ENCODE assay signal across 35 cellular contexts in genomic region chr9:137018761-137019559, GRCh38. TPM values are rescaled to one million over a fixed set of nuclear protein-coding genes. Genes with fewer than 3 reads are reported as not detected.
"Had no signal": no experiment of that assay in that cellular context is flagged by ENCODE, and none has a peak within 500 bp of the region (broad histone marks: within the 10 kb centered on the region; RNA-seq: fewer than 3 reads in every experiment).

No MANE protein-coding gene starts in this region.

- H3K79me2 ChIP-seq: hepatocyte had no signal

- H3K27me3 ChIP-seq: brain microvascular endothelial cell, dorsolateral prefrontal cortex, esophagus muscularis mucosa, gastroesophageal sphincter, heart right ventricle, hepatocyte had no signal

- H3K4me3 ChIP-seq: coronary artery, dorsolateral prefrontal cortex, esophagus muscularis mucosa, gastroesophageal sphincter, heart right ventricle, hepatocyte had no signal

- FAIRE-seq: astrocyte, bronchial epithelial cell had no signal

- H3K27ac Mint-ChIP-seq: activated CD4-positive, alpha-beta memory T cell treated with anti-CD3 and anti-CD28 coated beads for 36 hours; activated CD4-positive, alpha-beta T cell treated with anti-CD3 and anti-CD28 coated beads for 36 hours; activated CD4-positive, alpha-beta T cell treated with anti-CD3 and anti-CD28 coated beads, Interleukin-2, amount 10 ng/mL, durations not matched to agents 24 days and 14 days; activated naive CD8-positive, alpha-beta T cell; activated T-cell treated with anti-CD3 and anti-CD28 coated beads, Interleukin-2, amount 50 U/mL, for 24 hours; activated T-cell treated with anti-CD3 and anti-CD28 coated beads, Interleukin-2, amount 50 U/mL, for 72 hours; activated T-helper 17 cell treated with anti-CD3 and anti-CD28 coated beads, Interleukin-2, amount 50 U/mL, for 72 hours; dendritic cell treated with granulocyte-macrophage colony-stimulating factor and Interleukin-4, amounts not matched to agents 40 ng/mL and 50 ng/mL, for 4 days; endodermal cell had no signal

- H3K4me3 Mint-ChIP-seq: activated CD4-positive, alpha-beta memory T cell treated with anti-CD3 and anti-CD28 coated beads for 36 hours; activated CD4-positive, alpha-beta T cell treated with anti-CD3 and anti-CD28 coated beads for 36 hours; activated CD4-positive, alpha-beta T cell treated with anti-CD3 and anti-CD28 coated beads, Interleukin-2, amount 10 ng/mL, durations not matched to agents 24 days and 14 days; activated naive CD8-positive, alpha-beta T cell; activated T-cell treated with anti-CD3 and anti-CD28 coated beads, Interleukin-2, amount 50 U/mL, for 24 hours; activated T-cell treated with anti-CD3 and anti-CD28 coated beads, Interleukin-2, amount 50 U/mL, for 72 hours; activated T-helper 17 cell treated with anti-CD3 and anti-CD28 coated beads, Interleukin-2, amount 50 U/mL, for 72 hours; central memory CD8-positive, alpha-beta T cell; dendritic cell treated with granulocyte-macrophage colony-stimulating factor and Interleukin-4, amounts not matched to agents 40 ng/mL and 50 ng/mL, for 4 days; endodermal cell had no signal

- H3K9me3 ChIP-seq: esophagus muscularis mucosa, gastroesophageal sphincter, heart right ventricle had no signal

- H3K9me3 Mint-ChIP-seq: activated CD4-positive, alpha-beta memory T cell treated with anti-CD3 and anti-CD28 coated beads for 36 hours; activated CD4-positive, alpha-beta T cell treated with anti-CD3 and anti-CD28 coated beads, Interleukin-2, amount 10 ng/mL, durations not matched to agents 24 days and 14 days; activated T-cell treated with anti-CD3 and anti-CD28 coated beads, Interleukin-2, amount 50 U/mL, for 24 hours; activated T-cell treated with anti-CD3 and anti-CD28 coated beads, Interleukin-2, amount 50 U/mL, for 72 hours; activated T-helper 17 cell treated with anti-CD3 and anti-CD28 coated beads, Interleukin-2, amount 50 U/mL, for 72 hours; central memory CD8-positive, alpha-beta T cell; dendritic cell treated with granulocyte-macrophage colony-stimulating factor and Interleukin-4, amounts not matched to agents 40 ng/mL and 50 ng/mL, for 4 days had no signal

- H3K27ac ChIP-seq: brain microvascular endothelial cell, coronary artery, esophagus muscularis mucosa, gastroesophageal sphincter, heart right ventricle, hepatocyte had no signal

- H3K27me3 Mint-ChIP-seq: activated CD4-positive, alpha-beta memory T cell treated with anti-CD3 and anti-CD28 coated beads for 36 hours; activated CD4-positive, alpha-beta T cell treated with anti-CD3 and anti-CD28 coated beads for 36 hours; activated CD4-positive, alpha-beta T cell treated with anti-CD3 and anti-CD28 coated beads, Interleukin-2, amount 10 ng/mL, durations not matched to agents 24 days and 14 days; activated naive CD8-positive, alpha-beta T cell; activated T-cell treated with anti-CD3 and anti-CD28 coated beads, Interleukin-2, amount 50 U/mL, for 24 hours; activated T-helper 17 cell treated with anti-CD3 and anti-CD28 coated beads, Interleukin-2, amount 50 U/mL, for 72 hours; central memory CD8-positive, alpha-beta T cell; dendritic cell treated with granulocyte-macrophage colony-stimulating factor and Interleukin-4, amounts not matched to agents 40 ng/mL and 50 ng/mL, for 4 days had no signal

- H3K4me2 ChIP-seq: hepatocyte had no signal

- H2AFZ ChIP-seq: hepatocyte had no signal

- H3K4me1 ChIP-seq: esophagus muscularis mucosa, gastroesophageal sphincter, heart right ventricle had no signal

- H3K36me3 Mint-ChIP-seq: activated CD4-positive, alpha-beta memory T cell treated with anti-CD3 and anti-CD28 coated beads for 36 hours; activated naive CD8-positive, alpha-beta T cell had no signal

- ATAC-seq: activated CD4-positive, alpha-beta T cell treated with anti-CD3 and anti-CD28 coated beads for 36 hours; activated T-cell treated with anti-CD3 and anti-CD28 coated beads, Interleukin-2, amount 50 U/mL, for 72 hours; activated T-helper 17 cell treated with anti-CD3 and anti-CD28 coated beads, Interleukin-2, amount 50 U/mL, for 72 hours; gastroesophageal sphincter; heart right ventricle had no signal

- H3K4me1 Mint-ChIP-seq: activated CD4-positive, alpha-beta T cell treated with anti-CD3 and anti-CD28 coated beads for 36 hours; activated T-helper 17 cell treated with anti-CD3 and anti-CD28 coated beads, Interleukin-2, amount 50 U/mL, for 72 hours; endodermal cell had no signal

- DNase-seq: activated CD4-positive, alpha-beta memory T cell treated with anti-CD3 and anti-CD28 coated beads for 36 hours; activated CD4-positive, alpha-beta T cell treated with anti-CD3 and anti-CD28 coated beads for 36 hours; activated CD4-positive, alpha-beta T cell treated with anti-CD3 and anti-CD28 coated beads, Interleukin-2, amount 10 ng/mL, durations not matched to agents 24 days and 14 days; activated CD4-positive, CD25-positive, alpha-beta regulatory T cell; activated CD4-positive, CD25-positive, alpha-beta regulatory T cell treated with anti-CD3 and anti-CD28 coated beads, Interleukin-2, amount 50 U/mL, for 72 hours; activated CD8-positive, alpha-beta memory T cell treated with anti-CD3 and anti-CD28 coated beads, Interleukin-2, amount 50 U/mL, for 48 hours; activated effector memory CD4-positive, alpha-beta T cell treated with Interleukin-2 at 50 U/mL for 16 hours; activated gamma-delta T cell treated with Interleukin-2 at 50 U/mL for 16 hours; activated naive CD4-positive, alpha-beta T cell treated with anti-CD3 and anti-CD28 coated beads, Interleukin-2, amount 50 U/mL, for 16 hours; activated naive CD4-positive, alpha-beta T cell treated with Interleukin-2 at 50 U/mL for 16 hours; activated T-cell treated with anti-CD3 and anti-CD28 coated beads for 4 hours; activated T-cell treated with anti-CD3 and anti-CD28 coated beads, Interleukin-2, amount 50 U/mL, for 24 hours; activated T-cell treated with anti-CD3 and anti-CD28 coated beads, Interleukin-2, amount 50 U/mL, for 72 hours; amniotic stem cell; anterior cingulate cortex; brain microvascular endothelial cell; dorsolateral prefrontal cortex; effector memory CD4-positive, alpha-beta T cell; endodermal cell; foreskin melanocyte; heart right ventricle; T-helper 2 cell had no signal

RNA-seq across cellular contexts. Expression of gene FUT7, which starts 12.9 kb away (rescaled TPM):
- total RNA-seq: activated CD4-positive, alpha-beta T cell treated with anti-CD3 and anti-CD28 coated beads, Interleukin-2, amount 10 ng/mL, durations not matched to agents 24 days and 14 days; astrocyte; bronchial epithelial cell; endodermal cell; epithelial cell of proximal tubule; glomerular endothelial cell; hepatocyte had no signal
- polyA plus RNA-seq: hepatocyte had no signal

RNA-seq across cellular contexts. Expression of gene CLIC3, which starts 22.6 kb away (rescaled TPM):
- total RNA-seq: activated CD4-positive, alpha-beta T cell treated with anti-CD3 and anti-CD28 coated beads for 36 hours; activated CD4-positive, alpha-beta T cell treated with anti-CD3 and anti-CD28 coated beads, Interleukin-2, amount 10 ng/mL, durations not matched to agents 24 days and 14 days; cerebellum had no signal
